In the genomic region with DNA sequence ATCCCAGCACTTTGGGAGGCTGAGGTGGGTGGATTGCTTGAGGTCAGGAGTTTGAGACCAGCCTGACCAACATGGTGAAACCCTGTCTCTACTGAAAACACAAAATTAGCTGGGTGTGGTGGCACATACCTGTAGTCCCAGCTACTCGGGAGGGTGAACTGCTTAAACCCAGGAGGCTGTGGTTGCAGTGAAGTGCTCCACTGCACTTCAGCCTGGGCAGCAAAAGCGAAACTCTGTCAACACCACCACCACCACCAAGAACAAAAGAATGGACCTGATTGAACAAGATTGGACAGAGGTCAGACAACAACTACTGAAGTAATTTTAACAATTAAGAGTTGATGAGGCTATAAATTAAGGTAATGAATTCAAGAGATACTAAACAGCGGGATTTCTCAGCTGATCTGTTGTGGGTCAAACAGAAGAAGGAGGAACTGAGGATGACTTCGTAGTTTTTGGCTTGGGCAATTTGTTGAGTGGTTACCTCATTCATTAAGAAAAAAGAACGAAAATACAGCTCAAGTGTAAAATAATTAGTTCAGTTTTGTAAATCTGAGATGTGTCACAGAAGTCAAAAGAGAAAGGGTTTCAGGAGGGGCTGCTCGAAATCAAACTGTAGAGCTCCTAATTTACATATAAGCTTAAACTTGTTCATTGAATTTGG, we compare ENCODE assay signal across 20 cellular contexts. TPM values are rescaled to one million over a fixed set of nuclear protein-coding genes. Genes with fewer than 3 reads are reported as not detected.
DNase-seq lines count a peak whose midpoint lies in the region; ATAC-seq, FAIRE-seq and TF ChIP-seq lines count a peak whose summit lies in the region.
"Had no signal": no experiment of that assay in that cellular context is flagged by ENCODE, and none has a peak within 500 bp of the region (broad histone marks: within the 10 kb centered on the region; RNA-seq: fewer than 3 reads in every experiment).

No MANE protein-coding gene starts in this region.

- peaks cover 6% of the 10 kb centered on the region in 2 donors for H3K27me3 Mint-ChIP-seq in stimulated activated naive B cell treated with anti-CD40 and anti-IgM and Interleukin-4, amounts not matched to agents 10 μg/mL and 1 μg/mL and 100 μg/mL, for 72 hours
- H3K27me3 Mint-ChIP-seq: central memory CD8-positive, alpha-beta T cell had no signal

- H3K9me3 Mint-ChIP-seq in stimulated activated naive B cell treated with anti-CD40 and anti-IgM and Interleukin-4, amounts not matched to agents 10 μg/mL and 1 μg/mL and 100 μg/mL, for 72 hours, result no peaks in the 10 kb centered on the region
- H3K9me3 Mint-ChIP-seq: central memory CD8-positive, alpha-beta T cell; neural progenitor cell; T-cell had no signal

- no peak overlapping the region for H3K4me3 ChIP-seq in PC-3 (ENCODE audit: low read length)
- peak overlapping the region; percentile 27 to 64 (median 28) for H3K4me3 ChIP-seq in keratinocyte (ENCODE audit: control insufficient read depth in 2 of 3, extremely low read depth in 1 of 3, insufficient read depth in 2 of 3, low read depth in 1 of 3, low read length in 3 of 3)
- no peak overlapping the region for H3K4me3 ChIP-seq in WERI-Rb-1 (ENCODE audit: low read depth, low read length)
- H3K4me3 ChIP-seq: hepatocyte, neural progenitor cell, sigmoid colon had no signal

- no peaks in the 10 kb centered on the region for H3K27me3 ChIP-seq in PC-3 (ENCODE audit: low read length)
- H3K27me3 ChIP-seq in keratinocyte (ENCODE audit: control insufficient read depth, extremely low read depth, insufficient read depth, low read length), result no peaks in the 10 kb centered on the region
- H3K27me3 ChIP-seq in WERI-Rb-1 (ENCODE audit: insufficient read depth, low read depth, severe bottlenecking), result no peaks in the 10 kb centered on the region
- H3K27me3 ChIP-seq: hepatocyte, neural progenitor cell, sigmoid colon had no signal

- H3K4me2 ChIP-seq in PC-3 (ENCODE audit: low read length) (peak overlapping the region; percentile 88), keratinocyte (ENCODE audit: control insufficient read depth, extremely low read depth, insufficient read depth, low read depth, low read length) (peak overlapping the region; percentile 94)
- H3K4me2 ChIP-seq: hepatocyte, neural progenitor cell had no signal

- dilution Hi-C loops in keratinocyte (cut with MboI; ENCODE audit: extremely low pct_ligation_motif_present, low sequenced_read_pairs), result no loop called here

- CTCF ChIA-PET in PC-3 (lab: Charles Lee), result interaction anchor here (0.8 kb wide), 1 partner anchor 60 kb away, joined by 3 read pairs; no protein-coding TSS in a partner anchor

- H2AFZ ChIP-seq in PC-3 (ENCODE audit: low read length), result no peak overlapping the region
- H2AFZ ChIP-seq in keratinocyte (ENCODE audit: control insufficient read depth, low read length), result no peak overlapping the region
- H2AFZ ChIP-seq: hepatocyte, neural progenitor cell had no signal

- H3F3A ChIP-seq in PC-3 (ENCODE audit: low read length, unreplicated experiment), result peaks cover 17% of the 10 kb centered on the region

- no peak overlapping the region for H3K4me3 Mint-ChIP-seq in stimulated activated naive B cell treated with anti-CD40 and anti-IgM and Interleukin-4, amounts not matched to agents 10 μg/mL and 1 μg/mL and 100 μg/mL, for 72 hours
- H3K4me3 Mint-ChIP-seq: activated naive CD8-positive, alpha-beta T cell; central memory CD8-positive, alpha-beta T cell; neural progenitor cell; T-cell had no signal

- POLR2A ChIA-PET in PC-3 (lab: Charles Lee; ENCODE audit: unreplicated experiment), result no interaction called here

- peak overlapping the region; percentile 92 for H3K27ac ChIP-seq in PC-3 (ENCODE audit: low read length)
- peak overlapping the region; percentile 96 for H3K27ac ChIP-seq in keratinocyte (ENCODE audit: control insufficient read depth, insufficient read depth, low read length)
- no peak overlapping the region for H3K27ac ChIP-seq in WERI-Rb-1
- H3K27ac ChIP-seq: 22Rv1, hepatocyte, neural progenitor cell, sigmoid colon had no signal

- H3K79me2 ChIP-seq in PC-3 (ENCODE audit: low read length) (peaks cover 78% of the 10 kb centered on the region), keratinocyte (ENCODE audit: control insufficient read depth, insufficient read depth, low read length) (peaks cover 67% of the 10 kb centered on the region)
- H3K79me2 ChIP-seq: hepatocyte had no signal

- BruUV-seq in PC-3 (replicated peaks; lab: Mats Ljungman, UMichigan), result no TSS peak

- H3K9me1 ChIP-seq in keratinocyte (ENCODE audit: control insufficient read depth, extremely low read depth, insufficient read depth, low read length), result peaks cover 2% of the 10 kb centered on the region

- intact Hi-C loops in PC-3 (cut with micrococcal nuclease), result no loop called here

- H3K36me3 Mint-ChIP-seq in stimulated activated naive B cell treated with anti-CD40 and anti-IgM and Interleukin-4, amounts not matched to agents 10 μg/mL and 1 μg/mL and 100 μg/mL, for 72 hours, result peaks cover 2 to 6% of the 10 kb centered on the region in 2 donors
- H3K36me3 Mint-ChIP-seq: neural progenitor cell had no signal

- H3K4me1 Mint-ChIP-seq in stimulated activated naive B cell treated with anti-CD40 and anti-IgM and Interleukin-4, amounts not matched to agents 10 μg/mL and 1 μg/mL and 100 μg/mL, for 72 hours, result peaks cover 7 to 14% of the 10 kb centered on the region in 2 donors
- H3K4me1 Mint-ChIP-seq: central memory CD8-positive, alpha-beta T cell; neural progenitor cell had no signal

- no peak overlapping the region for H3K9ac ChIP-seq in PC-3 (ENCODE audit: low read length)
- H3K9ac ChIP-seq in keratinocyte (ENCODE audit: control insufficient read depth, extremely low read depth, insufficient read depth, low read length), result no peak overlapping the region
- H3K9ac ChIP-seq: neural progenitor cell had no signal

- TF ChIP-seq CTCF in PC-3 (conservative IDR thresholded peaks at IDR 0.05; ENCODE audit: low read depth, low read length) (no peak), keratinocyte (optimal IDR thresholded peaks at IDR 0.05 in 1 of 3, IDR thresholded peaks at IDR 0.05 in 1 of 3, conservative IDR thresholded peaks at IDR 0.05 in 1 of 3; ENCODE audit: extremely low read depth in 1 of 3, insufficient read depth in 2 of 3, low read length in 3 of 3) (no peak), WERI-Rb-1 (IDR thresholded peaks at IDR 0.05; ENCODE audit: low read depth, low read length) (no peak)

- no peak overlapping the region for H3K27ac Mint-ChIP-seq in stimulated activated naive B cell treated with anti-CD40 and anti-IgM and Interleukin-4, amounts not matched to agents 10 μg/mL and 1 μg/mL and 100 μg/mL, for 72 hours
- H3K27ac Mint-ChIP-seq: activated naive CD8-positive, alpha-beta T cell; neural progenitor cell; T-cell had no signal

- peaks cover 15% of the 10 kb centered on the region for H3K36me3 ChIP-seq in PC-3 (ENCODE audit: low read depth, low read length)
- H3K36me3 ChIP-seq in keratinocyte (ENCODE audit: control insufficient read depth in 2 of 2, extremely low read depth in 1 of 2, insufficient read depth in 2 of 2, low read length in 2 of 2), result peaks cover 6 to 13% of the 10 kb centered on the region in 2 experiments
- no peaks in the 10 kb centered on the region for H3K36me3 ChIP-seq in WERI-Rb-1
- H3K36me3 ChIP-seq: neural progenitor cell, sigmoid colon had no signal

- peaks cover 78% of the 10 kb centered on the region for H3K4me1 ChIP-seq in PC-3 (ENCODE audit: insufficient read depth, low read length)
- H3K4me1 ChIP-seq in keratinocyte (ENCODE audit: control insufficient read depth, extremely low read depth, insufficient read depth, low read length), result peaks cover 59% of the 10 kb centered on the region

- H4K20me1 ChIP-seq in PC-3 (ENCODE audit: low read length), result no peaks in the 10 kb centered on the region
- no peaks in the 10 kb centered on the region for H4K20me1 ChIP-seq in keratinocyte (ENCODE audit: control insufficient read depth, extremely low read depth, insufficient read depth, low read length)

- no peaks in the 10 kb centered on the region for H3K9me3 ChIP-seq in PC-3 (ENCODE audit: low read length)
- no peaks in the 10 kb centered on the region for H3K9me3 ChIP-seq in keratinocyte (ENCODE audit: control insufficient read depth, low read depth, low read length)
- H3K9me3 ChIP-seq in WERI-Rb-1 (ENCODE audit: severe bottlenecking), result no peaks in the 10 kb centered on the region
- H3K9me3 ChIP-seq: sigmoid colon had no signal

- H3K9me2 ChIP-seq in PC-3 (replicated peaks; ENCODE audit: low read length), result no peaks in the 10 kb centered on the region

- FAIRE-seq in keratinocyte (lab: Jason Lieb, UNC) (no peak), urothelium cell line (lab: Jason Lieb, UNC) (peak; percentile 40)

- peak; percentile 59 for DNase-seq in SIG-M5 treated with dmso at 0.1 percent for 504 hours (lab: John Stamatoyannopoulos, UW; ENCODE audit: unreplicated experiment)
- no peak for DNase-seq in SIG-M5 (lab: John Stamatoyannopoulos, UW)
- DNase-seq in PC-3, result no peak
- no peak for DNase-seq in keratinocyte (ENCODE audit: low read depth, low spot score)
- DNase-seq in urothelium cell line (ENCODE audit: low spot score), result no peak
- no peak for DNase-seq in WERI-Rb-1
- no peak for DNase-seq in stimulated activated naive B cell treated with anti-CD40 and anti-IgM and Interleukin-4, amounts not matched to agents 10 μg/mL and 1 μg/mL and 100 μg/mL, for 72 hours
- DNase-seq: activated CD4-positive, CD25-positive, alpha-beta regulatory T cell treated with anti-CD3 and anti-CD28 coated beads, Interleukin-2, amount 50 U/mL, for 72 hours; H7; NCI-H2171; sigmoid colon; stimulated activated naive CD4-positive, alpha-beta T cell; T-cell had no signal

- ATAC-seq in PC-3 (no peak), GM18870 (IDR thresholded peaks at IDR 0.05; ENCODE audit: unreplicated experiment) (no peak)
- ATAC-seq in stimulated activated naive B cell treated with anti-CD40 and anti-IgM and Interleukin-4, amounts not matched to agents 10 μg/mL and 1 μg/mL and 100 μg/mL, for 72 hours (replicated peaks), result no peak
- ATAC-seq: esophagus mucosa, T-cell had no signal

RNA-seq across cellular contexts. Expression of gene IL18, which starts 4.7 kb away (rescaled TPM):
- 53.6 and 61.6 TPM in 2 replicates for total RNA-seq in PC-3 (2014; rRNA removed)
- 117 to 205 TPM (median 161 TPM) in 3 replicates for polyA plus RNA-seq in keratinocyte
- 793 TPM for polyA plus RNA-seq in keratinocyte (2011; ENCODE audit: low read depth)
- 162 and 291 TPM in 2 replicates for polyA plus RNA-seq in keratinocyte (2011; cell fraction: cytosol; rRNA removed)
- polyA plus RNA-seq in keratinocyte (2011; cell fraction: nucleus; rRNA removed), result 146 and 197 TPM in 2 replicates
- polyA plus RNA-seq in keratinocyte (2012; ENCODE audit: low replicate concordance), result 120 and 252 TPM in 2 replicates
- 22.3 to 75.6 TPM (median 54.2 TPM) in 3 replicates for polyA minus RNA-seq in keratinocyte
- 69.1 TPM for polyA minus RNA-seq in keratinocyte (2011; cell fraction: cytosol; rRNA and poly(A)+ RNA removed)
- polyA minus RNA-seq in keratinocyte (2011; cell fraction: nucleus; rRNA and poly(A)+ RNA removed), result 35.8 and 62.9 TPM in 2 replicates
- total RNA-seq: H7 had no signal

RNA-seq across cellular contexts. Expression of gene TEX12, which starts 7.9 kb away (rescaled TPM):
- 0.69 TPM in 1 of 2 replicates, not detected in the other for total RNA-seq in PC-3 (2014; rRNA removed)
- not detected in 3 replicates for polyA plus RNA-seq in keratinocyte
- polyA plus RNA-seq in keratinocyte (2011; ENCODE audit: low read depth), result 0.47 TPM
- not detected in 2 replicates for polyA plus RNA-seq in keratinocyte (2011; cell fraction: cytosol; rRNA removed)
- polyA plus RNA-seq in keratinocyte (2011; cell fraction: nucleus; rRNA removed), result not detected in 2 replicates
- 1.4 TPM in 1 of 2 replicates, not detected in the other for polyA plus RNA-seq in keratinocyte (2012; ENCODE audit: low replicate concordance)
- not detected in 3 replicates for polyA minus RNA-seq in keratinocyte
- polyA minus RNA-seq in keratinocyte (2011; cell fraction: cytosol; rRNA and poly(A)+ RNA removed), result not detected
- polyA minus RNA-seq in keratinocyte (2011; cell fraction: nucleus; rRNA and poly(A)+ RNA removed), result not detected in 2 replicates
- polyA plus RNA-seq: hepatocyte, sigmoid colon had no signal

RNA-seq across cellular contexts. Expression of gene BCO2, which starts 16.1 kb away (rescaled TPM):
- 1.6 and 2.9 TPM in 2 replicates for total RNA-seq in PC-3 (2014; rRNA removed)
- polyA plus RNA-seq in keratinocyte, result 0.37 to 0.51 TPM (median 0.40 TPM) in 3 replicates
- 43.7 TPM for polyA plus RNA-seq in keratinocyte (2011; ENCODE audit: low read depth)
- polyA plus RNA-seq in keratinocyte (2011; cell fraction: cytosol; rRNA removed), result 0.22 TPM in 1 of 2 replicates, not detected in the other
- 1.1 and 1.6 TPM in 2 replicates for polyA plus RNA-seq in keratinocyte (2011; cell fraction: nucleus; rRNA removed)
- 0.45 and 22.2 TPM in 2 replicates for polyA plus RNA-seq in keratinocyte (2012; ENCODE audit: low replicate concordance)
- 0.10 to 0.42 TPM in 2 of 3 replicates, not detected in the other for polyA minus RNA-seq in keratinocyte
- not detected for polyA minus RNA-seq in keratinocyte (2011; cell fraction: cytosol; rRNA and poly(A)+ RNA removed)
- 0.95 and 1.1 TPM in 2 replicates for polyA minus RNA-seq in keratinocyte (2011; cell fraction: nucleus; rRNA and poly(A)+ RNA removed)

Comparison
In these comparisons a context has a peak if more than half of its experiments do, and no peak if none do; other contexts are left out.
1. H3K4me3 ChIP-seq: peak in keratinocyte (3 of 3); none in PC-3 (single experiment) and WERI-Rb-1 (single experiment).